10 cellular contexts compared by ENCODE assay signal in genomic region chr19:46487178-46487801, GRCh38. TPM values are rescaled to one million over a fixed set of nuclear protein-coding genes. Genes with fewer than 3 reads are reported as not detected.
A peak's percentile ranks its signal among the peaks of the same experiment; 100 is the strongest.
DNase-seq lines count a peak whose midpoint lies in the region; ATAC-seq and TF ChIP-seq lines count a peak whose summit lies in the region.
"Had no signal": no experiment of that assay in that cellular context is flagged by ENCODE, and none has a peak within 500 bp of the region (broad histone marks: within the 10 kb centered on the region; RNA-seq: fewer than 3 reads in every experiment).

No MANE protein-coding gene starts in this region.

- peaks cover 5% of the 10 kb centered on the region for H3K4me1 Mint-ChIP-seq in progenitor cell of endocrine pancreas (ENCODE audit: low read depth)

- peak overlapping the region; percentile 92 to 99 (median 98) for H3K4me2 ChIP-seq in BLaER1 treated with 17β-estradiol and CSF1 and Interleukin-3, amounts not matched to agents 10 nM and 100 nM

- H3K27me3 Mint-ChIP-seq in progenitor cell of endocrine pancreas = peaks cover 64% of the 10 kb centered on the region

- no peaks in the 10 kb centered on the region for H3K36me3 ChIP-seq in BLaER1 treated with 17β-estradiol and CSF1 and Interleukin-3, amounts not matched to agents 10 nM and 100 nM
- H3K36me3 ChIP-seq in adipocyte (ENCODE audit: control insufficient read depth, insufficient read depth, low read length, severe bottlenecking) (no peaks in the 10 kb centered on the region), left ventricle myocardium inferior (no peaks in the 10 kb centered on the region)
- no peaks in the 10 kb centered on the region for H3K36me3 ChIP-seq in effector memory CD4-positive, alpha-beta T cell (ENCODE audit: control insufficient read depth, insufficient read depth, low read length)

- H3K9me3 ChIP-seq in BLaER1 treated with 17β-estradiol and CSF1 and Interleukin-3, amounts not matched to agents 10 nM and 100 nM (replicated peaks in 1 of 11) = no peaks in the 10 kb centered on the region
- H3K9me3 ChIP-seq in adipocyte (ENCODE audit: control insufficient read depth, low read length) = no peaks in the 10 kb centered on the region
- no peaks in the 10 kb centered on the region for H3K9me3 ChIP-seq in left ventricle myocardium inferior (replicated peaks)
- no peaks in the 10 kb centered on the region for H3K9me3 ChIP-seq in effector memory CD4-positive, alpha-beta T cell (ENCODE audit: control insufficient read depth, low read length)
- H3K9me3 ChIP-seq: mucosa of descending colon had no signal

- peak overlapping the region; percentile 35 to 56 (median 46); a peak in 18 of 20 replicates for H3K4me3 ChIP-seq in BLaER1 treated with 17β-estradiol and CSF1 and Interleukin-3, amounts not matched to agents 10 nM and 100 nM
- H3K4me3 ChIP-seq in adipocyte (ENCODE audit: low read length) (peak overlapping the region; percentile 85), left ventricle myocardium inferior (peak overlapping the region; percentile 59)
- H3K4me3 ChIP-seq in effector memory CD4-positive, alpha-beta T cell (ENCODE audit: insufficient read depth, low read depth, low read length, poor library complexity, severe bottlenecking) = no peak overlapping the region
- H3K4me3 ChIP-seq: mucosa of descending colon had no signal

- H3K4me3 Mint-ChIP-seq in progenitor cell of endocrine pancreas (ENCODE audit: low read depth) = peak overlapping the region; percentile 54
- H3K4me3 Mint-ChIP-seq: T-helper 1 cell treated with Interleukin-12 subunit alpha and Interleukin-12 subunit beta and Interleukin-4 antibody, amounts not matched to agents 30 μg/mL and 1 μg/mL, for 36 hours had no signal

- H3K27ac ChIP-seq in BLaER1 treated with 17β-estradiol and CSF1 and Interleukin-3, amounts not matched to agents 10 nM and 100 nM = peak overlapping the region in 3 of 11 experiments; percentile 10 to 34 (median 17); a peak in 3 of 22 replicates
- no peak overlapping the region for H3K27ac ChIP-seq in left ventricle myocardium inferior (replicated peaks)
- H3K27ac ChIP-seq in effector memory CD4-positive, alpha-beta T cell (ENCODE audit: insufficient read depth, low read length, poor library complexity, severe bottlenecking) = no peak overlapping the region

- H4K20me1 ChIP-seq in BLaER1 treated with 17β-estradiol and CSF1 and Interleukin-3, amounts not matched to agents 10 nM and 100 nM = no peaks in the 10 kb centered on the region; a peak in 1 of 22 replicates

- no peaks in the 10 kb centered on the region for H3K9me3 Mint-ChIP-seq in progenitor cell of endocrine pancreas (ENCODE audit: low read depth)
- H3K9me3 Mint-ChIP-seq: T-helper 1 cell treated with Interleukin-12 subunit alpha and Interleukin-12 subunit beta and Interleukin-4 antibody, amounts not matched to agents 30 μg/mL and 1 μg/mL, for 36 hours had no signal

- peaks cover 40 to 50% (median 43%) of the 10 kb centered on the region in 11 experiments for H3K27me3 ChIP-seq in BLaER1 treated with 17β-estradiol and CSF1 and Interleukin-3, amounts not matched to agents 10 nM and 100 nM
- H3K27me3 ChIP-seq in adipocyte (replicated peaks; ENCODE audit: control insufficient read depth, insufficient read depth, low read length) (no peaks in the 10 kb centered on the region), left ventricle myocardium inferior (ENCODE audit: low read depth) (peaks cover 58% of the 10 kb centered on the region)
- H3K27me3 ChIP-seq in effector memory CD4-positive, alpha-beta T cell (replicated peaks; ENCODE audit: control insufficient read depth, insufficient read depth, low read length, poor library complexity, severe bottlenecking) = peaks cover 50% of the 10 kb centered on the region

- peak overlapping the region; percentile 26 to 72 (median 49); a peak in 20 of 22 replicates for H3K9ac ChIP-seq in BLaER1 treated with 17β-estradiol and CSF1 and Interleukin-3, amounts not matched to agents 10 nM and 100 nM
- H3K9ac ChIP-seq in adipocyte (ENCODE audit: low read length) = peak overlapping the region; percentile 83

- DNase-seq in adipocyte (ENCODE audit: low read depth) (no peak), left ventricle myocardium inferior (no peak), progenitor cell of endocrine pancreas (ENCODE audit: low spot score, unreplicated experiment) (no peak)
- DNase-seq in effector memory CD4-positive, alpha-beta T cell = no peak
- DNase-seq in activated effector memory CD4-positive, alpha-beta T cell treated with Interleukin-2 at 50 U/mL for 16 hours = no peak

- H3K4me1 ChIP-seq in BLaER1 treated with 17β-estradiol and CSF1 and Interleukin-3, amounts not matched to agents 10 nM and 100 nM = peaks cover 31 to 61% (median 48%) of the 10 kb centered on the region in 10 experiments
- peaks cover 35% of the 10 kb centered on the region for H3K4me1 ChIP-seq in adipocyte (ENCODE audit: control insufficient read depth, insufficient read depth, low read length)
- peaks cover 26% of the 10 kb centered on the region for H3K4me1 ChIP-seq in left ventricle myocardium inferior
- peaks cover 15% of the 10 kb centered on the region for H3K4me1 ChIP-seq in effector memory CD4-positive, alpha-beta T cell (ENCODE audit: control insufficient read depth, insufficient read depth, low read length, poor library complexity, severe bottlenecking)

- H3K36me3 Mint-ChIP-seq in progenitor cell of endocrine pancreas (ENCODE audit: insufficient read depth) = peaks cover 1% of the 10 kb centered on the region

- intact Hi-C loops in left ventricle myocardium inferior (cut with micrococcal nuclease) = loop anchor here (2.0 kb wide), 1 partner anchor 82 kb away; no protein-coding TSS in a partner anchor

- no peak for ATAC-seq in GM19324 (IDR thresholded peaks at IDR 0.05; ENCODE audit: low FRiP score, unreplicated experiment)
- ATAC-seq in HG03139 (IDR thresholded peaks at IDR 0.05; ENCODE audit: unreplicated experiment) = no peak

- no peak for TF ChIP-seq CTCF in left ventricle myocardium inferior (IDR thresholded peaks at IDR 0.05; ENCODE audit: borderline replicate concordance)
- no peak for TF ChIP-seq CTCF in progenitor cell of endocrine pancreas (IDR thresholded peaks at IDR 0.05; ENCODE audit: unreplicated experiment)

- no peak overlapping the region for H3K27ac Mint-ChIP-seq in progenitor cell of endocrine pancreas
- H3K27ac Mint-ChIP-seq: T-helper 1 cell treated with Interleukin-12 subunit alpha and Interleukin-12 subunit beta and Interleukin-4 antibody, amounts not matched to agents 30 μg/mL and 1 μg/mL, for 36 hours had no signal

RNA-seq across cellular contexts. Expression of gene PNMA8B, which starts 8.4 kb away (rescaled TPM):
- 0.55 TPM for total RNA-seq in left ventricle myocardium inferior
- total RNA-seq in progenitor cell of endocrine pancreas = 1.8 and 2.1 TPM in 2 replicates

RNA-seq across cellular contexts. Expression of gene PNMA8A, which starts 15.9 kb away (rescaled TPM):
- 8.4 TPM for total RNA-seq in left ventricle myocardium inferior
- total RNA-seq in progenitor cell of endocrine pancreas = 27.5 and 28.1 TPM in 2 replicates

RNA-seq across cellular contexts. Expression of gene PNMA8C, which starts 58.6 kb away (rescaled TPM):
- not detected for total RNA-seq in left ventricle myocardium inferior
- 0.19 and 0.36 TPM in 2 replicates for total RNA-seq in progenitor cell of endocrine pancreas
